ENCODE assay signal across 8 cellular contexts in genomic region chr6:33410711-33411631, GRCh38. TPM values are rescaled to one million over a fixed set of nuclear protein-coding genes. Genes with fewer than 3 reads are reported as not detected.
DNase-seq lines count a peak whose midpoint lies in the region; ATAC-seq and TF ChIP-seq lines count a peak whose summit lies in the region.

Gene PHF1, plus strand, starts transcription at chr6:33411014. Its CDS starts 1,250 bp downstream, at chr6:33412264.

- H3K27me3 ChIP-seq in SJCRH30, result no peaks in the 10 kb centered on the region
- H3K27me3 ChIP-seq in mammary epithelial cell (ENCODE audit: insufficient read depth, low read length), result no peaks in the 10 kb centered on the region
- H3K27me3 ChIP-seq in smooth muscle cell (ENCODE audit: low read depth), result no peaks in the 10 kb centered on the region

- H3K9ac ChIP-seq in mammary epithelial cell (ENCODE audit: insufficient read depth, low read length), result peak within 1 kb of the TSS; percentile 87
- H3K9ac ChIP-seq in smooth muscle cell (ENCODE audit: low read depth), result peak within 1 kb of the TSS; percentile 91

- CTCF ChIA-PET in mammary epithelial cell (lab: Charles Lee; ENCODE audit: low non-redundant PET), result no interaction called here

- ATAC-seq in GM19328 (IDR thresholded peaks at IDR 0.05; ENCODE audit: unreplicated experiment) (peak; percentile 33), HG03432 (IDR thresholded peaks at IDR 0.05; ENCODE audit: unreplicated experiment) (peak; percentile 25)

- H3K4me1 ChIP-seq in SJCRH30 (peaks cover 5% of the 10 kb centered on the region), mammary epithelial cell (ENCODE audit: insufficient read depth, low read length) (peaks cover 11% of the 10 kb centered on the region), smooth muscle cell (ENCODE audit: low read depth) (peaks cover 10% of the 10 kb centered on the region)

- H3K4me2 ChIP-seq in mammary epithelial cell (ENCODE audit: insufficient read depth, low read depth, low read length) (peak within 1 kb of the TSS; percentile 91), smooth muscle cell (peak within 1 kb of the TSS; percentile 98)

- H3K27ac ChIP-seq in SJCRH30 (peak within 1 kb of the TSS; percentile 61), mammary epithelial cell (ENCODE audit: insufficient read depth, low read depth, low read length) (peak within 1 kb of the TSS; percentile 88), smooth muscle cell (ENCODE audit: low read depth) (peak within 1 kb of the TSS; percentile 84)

- TF ChIP-seq CTCF in mammary epithelial cell (conservative IDR thresholded peaks at IDR 0.05 in 1 of 2, IDR thresholded peaks at IDR 0.05 in 1 of 2; ENCODE audit: extremely low read depth in 1 of 2, insufficient read depth in 1 of 2, low read depth in 1 of 2, low read length in 2 of 2) (no peak), smooth muscle cell (IDR thresholded peaks at IDR 0.05; ENCODE audit: borderline replicate concordance, insufficient read depth, poor library complexity, severe bottlenecking) (peak; percentile 4)

- in situ Hi-C loops in mammary epithelial cell (cut with MboI; ENCODE audit: low sequenced_read_pairs in 2 of 2), result no loop called here

- 4% methylated on average over 9 of the region's 67 CpGs for WGBS in mammary epithelial cell (ENCODE audit: low coverage, missing lambda C conversion rate)
- 2% methylated on average over 21 of the region's 67 CpGs for WGBS in smooth muscle cell (ENCODE audit: low lambda C conversion rate)

- intact Hi-C loops in mammary epithelial cell (cut with micrococcal nuclease), result loop anchor here (1.0 to 10.0 kb wide), 3 partner anchors 20 to 294 kb away; partner anchors contain the start of gene KIFC1

- H3F3A ChIP-seq in smooth muscle cell (ENCODE audit: low read depth), result peaks cover 4% of the 10 kb centered on the region

- dilution Hi-C loops in mammary epithelial cell (cut with HindIII; ENCODE audit: low sequenced_read_pairs), result loop anchor here (5.0 kb wide), 1 partner anchor 94 kb away; the partner anchor contains the start of gene ZBTB22

- H4K20me1 ChIP-seq in mammary epithelial cell (ENCODE audit: insufficient read depth, low read length), result no peaks in the 10 kb centered on the region
- peaks cover 14% of the 10 kb centered on the region for H4K20me1 ChIP-seq in smooth muscle cell (ENCODE audit: low read depth)

- H2AFZ ChIP-seq in mammary epithelial cell (ENCODE audit: low read depth, low read length) (peak within 1 kb of the TSS; percentile 92), smooth muscle cell (ENCODE audit: low read depth) (peak within 1 kb of the TSS; percentile 93)

- H3K79me2 ChIP-seq in mammary epithelial cell (ENCODE audit: insufficient read depth, low read length) (peaks cover 21% of the 10 kb centered on the region), smooth muscle cell (ENCODE audit: low read depth) (peaks cover 27% of the 10 kb centered on the region)

- peak within 1 kb of the TSS; percentile 89 for H3K4me3 ChIP-seq in SJCRH30
- peak within 1 kb of the TSS; percentile 64 to 80 (median 65) for H3K4me3 ChIP-seq in mammary epithelial cell (replicated peaks in 1 of 3; ENCODE audit: insufficient read depth in 1 of 3, low read depth in 2 of 3, low read length in 3 of 3)
- peak within 1 kb of the TSS; percentile 82 for H3K4me3 ChIP-seq in smooth muscle cell

- H3K9me3 ChIP-seq in SJCRH30 (replicated peaks) (no peaks in the 10 kb centered on the region), mammary epithelial cell (replicated peaks; ENCODE audit: insufficient read depth, low read length) (no peaks in the 10 kb centered on the region), smooth muscle cell (replicated peaks; ENCODE audit: low read depth) (no peaks in the 10 kb centered on the region)

- TSS peak; percentile 14 for BruUV-seq in mammary epithelial cell (replicated peaks; lab: Mats Ljungman, UMichigan)

- DNase-seq in Daoy (ENCODE audit: low read depth) (no peak), SJCRH30 (no peak), mammary epithelial cell (no peak), iPS-NIHi11 (ENCODE audit: low spot score) (peak; percentile 76), smooth muscle cell (lab: John Stamatoyannopoulos, UW; ENCODE audit: unreplicated experiment) (no peak), superior temporal gyrus (ENCODE audit: extremely low spot score) (no peak)

- H3K36me3 ChIP-seq in SJCRH30 (peaks cover 32% of the 10 kb centered on the region), mammary epithelial cell (ENCODE audit: insufficient read depth, low read length) (peaks cover 10% of the 10 kb centered on the region), smooth muscle cell (ENCODE audit: low read depth) (no peaks in the 10 kb centered on the region)

RNA-seq across cellular contexts. Expression of gene PHF1, which starts in this region (rescaled TPM):
- total RNA-seq in Daoy (2014; rRNA removed; shearing (Covaris generic)), result 14.3 and 18.5 TPM in 2 replicates
- total RNA-seq in SJCRH30 (2014; rRNA removed; shearing (Covaris generic)), result 21.8 and 25.5 TPM in 2 replicates
- total RNA-seq in mammary epithelial cell (10 to 100 TPM; 15.7 to 31.7 TPM), smooth muscle cell (30.0 and 39.3 TPM in 2 replicates)
- polyA plus RNA-seq in mammary epithelial cell (19.0 TPM), smooth muscle cell (36.9 and 52.2 TPM in 2 replicates)
- polyA minus RNA-seq in mammary epithelial cell, result 56.0 TPM
